Comparison of ENCODE assay signal across 14 cellular contexts in the genomic region with DNA sequence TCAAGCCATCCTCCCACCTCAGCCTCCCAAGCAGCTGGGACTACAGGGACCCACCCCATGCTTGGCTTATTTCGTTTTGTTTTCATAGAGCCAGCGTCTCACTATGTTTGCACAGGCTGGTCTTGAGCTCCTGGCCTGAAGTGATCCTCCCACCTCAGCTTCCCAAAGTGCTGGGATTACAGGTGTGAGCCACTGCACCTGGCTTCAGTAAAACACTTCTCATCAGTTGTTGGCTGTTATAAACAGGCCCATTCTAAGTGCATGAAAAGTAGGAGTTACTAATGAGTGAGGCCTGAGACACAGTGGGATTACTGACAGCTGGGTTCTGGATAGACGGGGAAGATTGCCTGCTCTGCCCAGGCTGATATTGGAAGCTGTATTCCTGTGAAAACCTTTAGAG. TPM values are rescaled to one million over a fixed set of nuclear protein-coding genes. Genes with fewer than 3 reads are reported as not detected.
DNase-seq lines count a peak whose midpoint lies in the region; ATAC-seq and TF ChIP-seq lines count a peak whose summit lies in the region.
"Had no signal": no experiment of that assay in that cellular context is flagged by ENCODE, and none has a peak within 500 bp of the region (broad histone marks: within the 10 kb centered on the region; RNA-seq: fewer than 3 reads in every experiment).

No MANE protein-coding gene starts in this region.

- H3K79me1 ChIP-seq in neuronal stem cell (ENCODE audit: low read depth, low read length), result peaks cover 8% of the 10 kb centered on the region

- intact Hi-C loops in colonic mucosa (cut with DNase I), result no loop called here

- H3K4me3 ChIP-seq in colonic mucosa (no peak overlapping the region), neuronal stem cell (ENCODE audit: low read length in 2 of 2) (no peak overlapping the region)
- H3K4me3 ChIP-seq: esophagus squamous epithelium, thoracic aorta had no signal

- H4K91ac ChIP-seq in neuronal stem cell (ENCODE audit: low read depth, low read length, poor library complexity), result no peak overlapping the region

- H3K27me3 ChIP-seq in colonic mucosa (no peaks in the 10 kb centered on the region), neuronal stem cell (ENCODE audit: control insufficient read depth in 3 of 3, insufficient read depth in 3 of 3, low read depth in 1 of 3, low read length in 3 of 3) (no peaks in the 10 kb centered on the region)

- no peak overlapping the region for H3K18ac ChIP-seq in neuronal stem cell (ENCODE audit: low read length)

- H3K4me2 ChIP-seq in neuronal stem cell (ENCODE audit: insufficient read depth, low read length, poor library complexity, severe bottlenecking), result no peak overlapping the region

- H3K27ac ChIP-seq in colonic mucosa (no peak overlapping the region), neuronal stem cell (replicated peaks; ENCODE audit: low read length) (peak overlapping the region; percentile 36)
- H3K27ac ChIP-seq: esophagus squamous epithelium, thoracic aorta had no signal

- H3K9me3 ChIP-seq in colonic mucosa (no peaks in the 10 kb centered on the region), neuronal stem cell (replicated peaks in 1 of 2; ENCODE audit: control insufficient read depth in 2 of 2, insufficient read depth in 1 of 2, low read depth in 1 of 2, low read length in 2 of 2) (no peaks in the 10 kb centered on the region)
- H3K9me3 ChIP-seq: esophagus squamous epithelium, thoracic aorta had no signal

- no CpG with 5 or more reads among the region's 3 CpGs for WGBS in neuronal stem cell (ENCODE audit: extremely low coverage in 2 of 2, insufficient read length in 2 of 2, insufficient replicate concordance in 1 of 2), 2 donors

- H2BK15ac ChIP-seq in neuronal stem cell (ENCODE audit: low read length), result no peak overlapping the region

- no peak for ATAC-seq in HG03354 (IDR thresholded peaks at IDR 0.05; ENCODE audit: poor library complexity, severe bottlenecking, unreplicated experiment)

- peak overlapping the region; percentile 6 for H2AK5ac ChIP-seq in neuronal stem cell (ENCODE audit: low read depth, low read length)

- no peak overlapping the region for H2BK12ac ChIP-seq in neuronal stem cell (ENCODE audit: low read length)

- DNase-seq in DMS79 treated with DMSO at 0.1 percent for 48 hours (lab: John Stamatoyannopoulos, UW) (peak; percentile 10), DMS79 (lab: John Stamatoyannopoulos, UW) (no peak), NCI-H1417 treated with DMSO at 0.1 percent for 48 hours (lab: John Stamatoyannopoulos, UW) (peak; percentile 22), colonic mucosa (peak; percentile 48), neuronal stem cell (ENCODE audit: low spot score) (no peak), medulla oblongata (ENCODE audit: extremely low spot score) (no peak), pons (ENCODE audit: low spot score) (no peak)
- DNase-seq: activated CD8-positive, alpha-beta memory T cell treated with anti-CD3 and anti-CD28 coated beads, Interleukin-2, amount 50 U/mL, for 4 hours; esophagus squamous epithelium; NCI-H1092 treated with DMSO at 0.1 percent for 48 hours had no signal

- no peak overlapping the region for H3K4ac ChIP-seq in neuronal stem cell (ENCODE audit: low read length)

- H3K4me1 ChIP-seq in colonic mucosa (peaks cover 10% of the 10 kb centered on the region), neuronal stem cell (ENCODE audit: control insufficient read depth in 2 of 2, insufficient read depth in 1 of 2, low read depth in 1 of 2, low read length in 2 of 2) (peaks cover 58 to 65% of the 10 kb centered on the region in 2 donors)

- TF ChIP-seq CTCF in colonic mucosa (IDR thresholded peaks at IDR 0.05), result no peak

- no peak overlapping the region for H3K23ac ChIP-seq in neuronal stem cell (ENCODE audit: low read depth, low read length, poor library complexity)

- H4K8ac ChIP-seq in neuronal stem cell (ENCODE audit: low read depth, low read length), result no peak overlapping the region

- H3K9ac ChIP-seq in colonic mucosa (ENCODE audit: low read depth in 2 of 2, low read length in 2 of 2) (no peak overlapping the region), neuronal stem cell (ENCODE audit: low read depth, low read length, poor library complexity) (no peak overlapping the region)

- H3K14ac ChIP-seq in neuronal stem cell (ENCODE audit: low read length), result no peak overlapping the region

- H3K36me3 ChIP-seq in colonic mucosa (no peaks in the 10 kb centered on the region), neuronal stem cell (replicated peaks in 1 of 2; ENCODE audit: control insufficient read depth in 2 of 2, insufficient read depth in 2 of 2, low read length in 2 of 2) (peaks cover 13 to 34% of the 10 kb centered on the region in 2 donors)
- H3K36me3 ChIP-seq: esophagus squamous epithelium, thoracic aorta had no signal

- H2AFZ ChIP-seq in neuronal stem cell (ENCODE audit: low read length), result no peak overlapping the region

- no peak overlapping the region for H2BK5ac ChIP-seq in neuronal stem cell (ENCODE audit: low read length)

- H2BK120ac ChIP-seq in neuronal stem cell (ENCODE audit: low read depth, low read length), result no peak overlapping the region

RNA-seq across cellular contexts. Expression of a gene that starts 3.5 kb away (rescaled TPM):
- total RNA-seq in colonic mucosa, result 1 to 10 TPM in 1 of 2 donors, under 1 TPM in 1; 0.69 to 2.4 TPM
- polyA plus RNA-seq in neuronal stem cell (2013, experiment 1 of 2), result 41.7 TPM
- 41.7 TPM for polyA plus RNA-seq in neuronal stem cell (2013, experiment 2 of 2)
- total RNA-seq: activated naive CD8-positive, alpha-beta T cell treated with anti-CD3 and anti-CD28 coated beads, Interleukin-2, amount 10 ng/mL, durations not matched to agents 7 days and 5 days; esophagus squamous epithelium; thoracic aorta had no signal
- polyA plus RNA-seq: liver had no signal

Comparison
In these comparisons a context has a peak if more than half of its experiments do, and no peak if none do; other contexts are left out.
1. DNase-seq: peak in DMS79 treated with DMSO at 0.1 percent for 48 hours (single experiment), NCI-H1417 treated with DMSO at 0.1 percent for 48 hours (single experiment) and colonic mucosa (single experiment); none in DMS79 (single experiment), neuronal stem cell (single experiment), medulla oblongata (single experiment) and pons (single experiment).